Comparison of ENCODE assay signal across 12 cellular contexts in genomic region chr22:36381513-36382079, GRCh38. TPM values are rescaled to one million over a fixed set of nuclear protein-coding genes. Genes with fewer than 3 reads are reported as not detected.
DNase-seq lines count a peak whose midpoint lies in the region; ATAC-seq, FAIRE-seq and TF ChIP-seq lines count a peak whose summit lies in the region.
"Had no signal": no experiment of that assay in that cellular context is flagged by ENCODE, and none has a peak within 500 bp of the region (broad histone marks: within the 10 kb centered on the region; RNA-seq: fewer than 3 reads in every experiment).

No MANE protein-coding gene starts in this region.

- peaks cover 98% of the 10 kb centered on the region for H3K79me2 ChIP-seq in astrocyte (ENCODE audit: insufficient read depth, low read length)

- H3K9me3 Mint-ChIP-seq in astrocyte (ENCODE audit: unreplicated experiment), result no peaks in the 10 kb centered on the region
- H3K9me3 Mint-ChIP-seq in natural killer cell treated with Interleukin-12 subunit alpha and Interleukin-12 subunit beta and Interleukin-15 and Interleukin-18, amount 100 ng/mL, for 72 hours, result no peaks in the 10 kb centered on the region

- no peak overlapping the region for H3K18ac ChIP-seq in IMR-90 (ENCODE audit: low read depth, low read length)

- FAIRE-seq in astrocyte (lab: Jason Lieb, UNC), result no peak
- FAIRE-seq: kidney had no signal

- H3K56ac ChIP-seq in IMR-90 (ENCODE audit: extremely low read depth, insufficient read depth, low read length), result no peak overlapping the region

- no peak overlapping the region for H4K91ac ChIP-seq in IMR-90 (ENCODE audit: insufficient read depth, low read depth, low read length)

- H3K4me1 Mint-ChIP-seq in astrocyte (ENCODE audit: low read depth, unreplicated experiment), result peaks cover 52% of the 10 kb centered on the region
- H3K4me1 Mint-ChIP-seq in natural killer cell treated with Interleukin-12 subunit alpha and Interleukin-12 subunit beta and Interleukin-15 and Interleukin-18, amount 100 ng/mL, for 72 hours (ENCODE audit: low read depth in 2 of 2), result peaks cover 69 to 74% of the 10 kb centered on the region in 2 donors

- H4K8ac ChIP-seq in IMR-90 (ENCODE audit: low read depth in 2 of 2, low read length in 2 of 2), result no peak overlapping the region

- H3K4ac ChIP-seq in IMR-90 (ENCODE audit: low read depth, low read length), result no peak overlapping the region

- no peak overlapping the region for H2BK120ac ChIP-seq in IMR-90 (ENCODE audit: low read depth, low read length)

- H3K36me3 ChIP-seq in BLaER1, result peaks cover 34% of the 10 kb centered on the region
- peaks cover 55% of the 10 kb centered on the region for H3K36me3 ChIP-seq in IMR-90 (ENCODE audit: control insufficient read depth, insufficient read depth, low read length)
- peaks cover 41% of the 10 kb centered on the region for H3K36me3 ChIP-seq in astrocyte (ENCODE audit: insufficient read depth, low read length)

- no peak overlapping the region for H4K5ac ChIP-seq in IMR-90 (ENCODE audit: low read depth, low read length)

- TF ChIP-seq POLR2A in IMR-90 (IDR thresholded peaks at IDR 0.05; ENCODE audit: low read depth, low read length), result no peak

- H3K27ac ChIP-seq in BLaER1 (peak overlapping the region; percentile 1; the same call in 1 of the 2 replicates), IMR-90 (ENCODE audit: insufficient read depth, low read length) (no peak overlapping the region), astrocyte (ENCODE audit: low read depth, low read length) (no peak overlapping the region)
- H3K27ac ChIP-seq: parathyroid adenoma had no signal

- H3K9me3 ChIP-seq in BLaER1 (no peaks in the 10 kb centered on the region), IMR-90 (ENCODE audit: control insufficient read depth, insufficient read depth, low read length) (no peaks in the 10 kb centered on the region), astrocyte (ENCODE audit: insufficient read depth, low read depth, low read length) (no peaks in the 10 kb centered on the region)

- H3K9ac ChIP-seq in BLaER1 (peak overlapping the region; percentile 21; the same call in 1 of the 2 replicates), IMR-90 (ENCODE audit: low read depth, low read length) (no peak overlapping the region), astrocyte (ENCODE audit: low read length) (peak overlapping the region; percentile 14)
- H3K9ac ChIP-seq: parathyroid adenoma had no signal

- no peaks in the 10 kb centered on the region for H3K27me3 Mint-ChIP-seq in astrocyte (ENCODE audit: low read depth, unreplicated experiment)
- no peaks in the 10 kb centered on the region for H3K27me3 Mint-ChIP-seq in natural killer cell treated with Interleukin-12 subunit alpha and Interleukin-12 subunit beta and Interleukin-15 and Interleukin-18, amount 100 ng/mL, for 72 hours

- peaks cover 0 to 34% of the 10 kb centered on the region in 2 experiments; a peak in 2 of 4 replicates for H3K79me1 ChIP-seq in IMR-90 (ENCODE audit: low read depth in 1 of 2, low read length in 2 of 2)

- dilution Hi-C loops in IMR-90 (cut with HindIII; ENCODE audit: low sequenced_read_pairs, unreplicated experiment), result no loop called here

- peaks cover 20% of the 10 kb centered on the region for H3K9me1 ChIP-seq in IMR-90 (ENCODE audit: insufficient read depth, low read length)

- peak overlapping the region; percentile 26; the same call in 1 of the 2 replicates for H3K23ac ChIP-seq in IMR-90 (ENCODE audit: low read depth, low read length)

- H2AK9ac ChIP-seq in IMR-90 (replicated peaks; ENCODE audit: low read depth, low read length, poor library complexity), result no peak overlapping the region

- intact Hi-C loops in IMR-90 (cut with micrococcal nuclease), result no loop called here

- H3K4me1 ChIP-seq in BLaER1, result peaks cover 92% of the 10 kb centered on the region
- peaks cover 28% of the 10 kb centered on the region for H3K4me1 ChIP-seq in IMR-90 (ENCODE audit: control insufficient read depth, insufficient read depth, low read length)
- peaks cover 58% of the 10 kb centered on the region for H3K4me1 ChIP-seq in astrocyte (ENCODE audit: insufficient read depth, low read length)

- H2BK5ac ChIP-seq in IMR-90 (ENCODE audit: low read depth, low read length, poor library complexity, severe bottlenecking), result peak overlapping the region; percentile 52

- H2AK5ac ChIP-seq in IMR-90 (ENCODE audit: low read depth, low read length), result no peak overlapping the region

- no peaks in the 10 kb centered on the region for H3K27me3 ChIP-seq in BLaER1
- no peaks in the 10 kb centered on the region for H3K27me3 ChIP-seq in IMR-90 (ENCODE audit: control insufficient read depth, insufficient read depth, low read length)
- H3K27me3 ChIP-seq in astrocyte (ENCODE audit: insufficient read depth, low read length), result no peaks in the 10 kb centered on the region

- H3K4me3 Mint-ChIP-seq in astrocyte (ENCODE audit: unreplicated experiment), result peak overlapping the region; percentile 84
- peak overlapping the region; percentile 48 for H3K4me3 Mint-ChIP-seq in natural killer cell treated with Interleukin-12 subunit alpha and Interleukin-12 subunit beta and Interleukin-15 and Interleukin-18, amount 100 ng/mL, for 72 hours

- 17% methylated on average over 2 of the region's 5 CpGs; no CpG with 5 or more reads in 1 of the 2 experiments for WGBS in IMR-90 (ENCODE audit: extremely low coverage in 2 of 2, insufficient read length in 1 of 2), 2 experiments

- TF ChIP-seq CTCF in IMR-90 (conservative IDR thresholded peaks at IDR 0.05; ENCODE audit: low read depth, low read length), result no peak
- no peak for TF ChIP-seq CTCF in astrocyte (IDR thresholded peaks at IDR 0.05; ENCODE audit: insufficient read depth, low read depth, low read length)

- CTCF ChIA-PET in IMR-90 (lab: Yijun Ruan, JAX), result interaction anchor here (2.1 kb wide), 1 partner anchor 89 kb away, joined by 4 read pairs; no protein-coding TSS in a partner anchor

- H2BK20ac ChIP-seq in IMR-90 (ENCODE audit: low read depth, low read length), result no peak overlapping the region

- in situ Hi-C loops in IMR-90 (cut with MboI; ENCODE audit: low sequenced_read_pairs), result loop anchor here (5.0 kb wide), 1 partner anchor 86 kb away; no protein-coding TSS in a partner anchor

- no TSS peak for BruUV-seq in IMR-90 (replicated peaks; lab: Mats Ljungman, UMichigan)

- H3K4me3 ChIP-seq in BLaER1 (no peak overlapping the region), IMR-90 (ENCODE audit: insufficient read depth, low read depth, low read length) (no peak overlapping the region), astrocyte (ENCODE audit: insufficient read depth, low read depth, low read length) (no peak overlapping the region)

- no peak overlapping the region for H2BK15ac ChIP-seq in IMR-90 (ENCODE audit: low read depth, low read length)

- peaks cover 45% of the 10 kb centered on the region for H3K36me3 Mint-ChIP-seq in astrocyte (ENCODE audit: low read depth, unreplicated experiment)
- H3K36me3 Mint-ChIP-seq in natural killer cell treated with Interleukin-12 subunit alpha and Interleukin-12 subunit beta and Interleukin-15 and Interleukin-18, amount 100 ng/mL, for 72 hours, result peaks cover 19% of the 10 kb centered on the region

- no peak for ATAC-seq in IMR-90 (ENCODE audit: low read depth)
- no peak for ATAC-seq in natural killer cell treated with Interleukin-12 subunit alpha and Interleukin-12 subunit beta and Interleukin-15 and Interleukin-18, amount 100 ng/mL, for 72 hours
- no peak for ATAC-seq in GM18502 (IDR thresholded peaks at IDR 0.05; ENCODE audit: poor library complexity, unreplicated experiment)
- no peak for ATAC-seq in HG02884 (IDR thresholded peaks at IDR 0.05; ENCODE audit: unreplicated experiment)

- H3K27ac Mint-ChIP-seq in astrocyte (ENCODE audit: unreplicated experiment), result peak overlapping the region; percentile 84
- peak overlapping the region; percentile 65 to 99 for H3K27ac Mint-ChIP-seq in natural killer cell treated with Interleukin-12 subunit alpha and Interleukin-12 subunit beta and Interleukin-15 and Interleukin-18, amount 100 ng/mL, for 72 hours

- H3K14ac ChIP-seq in IMR-90 (replicated peaks; ENCODE audit: low read depth, low read length), result peak overlapping the region; percentile 7; the same call in 1 of the 2 replicates

- peaks cover 100% of the 10 kb centered on the region for H4K20me1 ChIP-seq in BLaER1
- peaks cover 100% of the 10 kb centered on the region for H4K20me1 ChIP-seq in IMR-90 (ENCODE audit: insufficient read depth, low read length)
- peaks cover 98% of the 10 kb centered on the region for H4K20me1 ChIP-seq in astrocyte (ENCODE audit: insufficient read depth, low read length)

- TF ChIP-seq RAD21 in IMR-90 (IDR thresholded peaks at IDR 0.05; ENCODE audit: low read length), result no peak

- H2AFZ ChIP-seq in IMR-90 (replicated peaks; ENCODE audit: low read length, poor library complexity) (no peak overlapping the region), astrocyte (ENCODE audit: low read depth, low read length) (no peak overlapping the region)
- H2AFZ ChIP-seq: parathyroid adenoma had no signal

- H3K4me2 ChIP-seq in BLaER1, result peak overlapping the region; percentile 100
- peak overlapping the region; percentile 16; the same call in 1 of the 2 replicates for H3K4me2 ChIP-seq in IMR-90 (ENCODE audit: low read depth, low read length)
- peak overlapping the region; percentile 80 for H3K4me2 ChIP-seq in astrocyte (ENCODE audit: low read length)

- POLR2A ChIA-PET in IMR-90 (lab: Charles Lee; ENCODE audit: unreplicated experiment), result interaction anchor here (0.7 to 0.8 kb wide), 3 partner anchors 54 to 109 kb away, joined by 4 to 10 read pairs (median 5); no protein-coding TSS in a partner anchor

- DNase-seq in IMR-90 (peak; percentile 7), astrocyte (ENCODE audit: low read depth) (no peak), MV-4-11 (lab: John Stamatoyannopoulos, UW) (no peak), GDM1 (lab: John Stamatoyannopoulos, UW) (no peak)
- DNase-seq in natural killer cell treated with Interleukin-12 subunit alpha and Interleukin-12 subunit beta and Interleukin-15 and Interleukin-18, amount 100 ng/mL, for 72 hours (ENCODE audit: low spot score), result no peak
- DNase-seq: COR-L47, kidney, NCI-H187 had no signal

TF ChIP-seq in IMR-90, 13 proteins besides CTCF, POLR2A, EP300 and RAD21:
- no peak for TF ChIP-seq FOS (IDR thresholded peaks at IDR 0.05; ENCODE audit: low read depth, low read length)
TF ChIP-seq in IMR-90: peak in this region for 0.

RNA-seq across cellular contexts. Expression of gene MYH9, which starts 6.2 kb away (rescaled TPM):
- total RNA-seq in IMR-90 (2012; rRNA removed), result 554 and 783 TPM in 2 replicates
- 475 and 507 TPM in 2 replicates for polyA plus RNA-seq in IMR-90 (2012; rRNA removed)
- polyA plus RNA-seq in IMR-90 (2012; cell fraction: cytosol; rRNA removed), result 197 and 382 TPM in 2 replicates
- 449 and 493 TPM in 2 replicates for polyA plus RNA-seq in IMR-90 (2012; cell fraction: nucleus; rRNA removed; ENCODE audit: low replicate concordance)
- 2,278 and 2,469 TPM in 2 replicates for total RNA-seq in astrocyte
- total RNA-seq in natural killer cell treated with Interleukin-12 subunit alpha and Interleukin-12 subunit beta and Interleukin-15 and Interleukin-18, amount 100 ng/mL, for 72 hours, result 100 to 1,000 TPM; 623 to 642 TPM

Comparison
In these comparisons a context has a peak if more than half of its experiments do, and no peak if none do; other contexts are left out.
1. H3K4me2 ChIP-seq: peak in every context shown above with its lines; median percentile 100 in BLaER1; 80 in astrocyte; 16 in IMR-90.